Comparison of ENCODE assay signal across 2 cellular contexts in the genomic region with DNA sequence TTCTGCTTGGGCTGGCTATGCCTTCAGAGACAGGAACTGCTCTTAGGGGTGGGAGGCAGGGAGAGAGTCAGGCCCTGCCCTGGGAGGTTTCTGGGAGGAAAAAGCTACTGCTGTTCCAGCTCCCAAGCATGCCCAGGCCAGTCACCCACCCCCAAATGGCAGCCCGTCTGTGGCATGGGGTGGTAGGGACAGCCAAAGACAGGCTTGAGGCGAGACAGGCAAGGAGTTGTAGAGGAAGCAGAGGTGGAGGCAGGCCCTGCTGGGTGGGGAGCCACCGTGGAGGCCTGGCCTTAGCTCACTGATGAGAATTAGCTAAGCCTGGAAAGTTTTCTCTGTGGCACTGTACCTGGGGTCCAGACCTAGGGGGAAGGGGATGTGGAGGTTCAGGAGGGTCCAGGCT.
TF ChIP-seq lines count a peak whose summit lies in the region.

No MANE protein-coding gene starts in this region.

TF ChIP-seq in WTC11, 78 proteins besides CTCF, POLR2A, EP300 and RAD21:
- no peak for TF ChIP-seq SP1 (CRISPR knock-in tag; conservative IDR thresholded peaks at IDR 0.05)
- no peak for TF ChIP-seq RORB (CRISPR knock-in tag; IDR thresholded peaks at IDR 0.05)

TF ChIP-seq in SK-N-SH, 30 proteins besides CTCF, POLR2A, EP300 and RAD21:
- TF ChIP-seq ELF1 (IDR thresholded peaks at IDR 0.05) (no peak), SIN3A (IDR thresholded peaks at IDR 0.05; ENCODE audit: borderline replicate concordance, low read depth, low read length) (no peak), CHD2 (IDR thresholded peaks at IDR 0.05; ENCODE audit: low read length, partially characterized antibody) (no peak), NRF1 (IDR thresholded peaks at IDR 0.05; ENCODE audit: low read depth, low read length) (no peak), TEAD4 (IDR thresholded peaks at IDR 0.05; ENCODE audit: borderline replicate concordance, insufficient read depth) (no peak), IRF3 (IDR thresholded peaks at IDR 0.05; ENCODE audit: low read depth, low read length) (no peak), JUND (IDR thresholded peaks at IDR 0.05) (no peak), FOXM1 (IDR thresholded peaks at IDR 0.05; ENCODE audit: low read depth) (no peak), MXI1 (IDR thresholded peaks at IDR 0.05; ENCODE audit: low read depth, low read length) (no peak), RCOR1 (IDR thresholded peaks at IDR 0.05; ENCODE audit: low read length) (no peak), EZH2phosphoT487 (IDR thresholded peaks at IDR 0.05; ENCODE audit: borderline replicate concordance, low read depth) (no peak)
- TF ChIP-seq, protein P1, sequence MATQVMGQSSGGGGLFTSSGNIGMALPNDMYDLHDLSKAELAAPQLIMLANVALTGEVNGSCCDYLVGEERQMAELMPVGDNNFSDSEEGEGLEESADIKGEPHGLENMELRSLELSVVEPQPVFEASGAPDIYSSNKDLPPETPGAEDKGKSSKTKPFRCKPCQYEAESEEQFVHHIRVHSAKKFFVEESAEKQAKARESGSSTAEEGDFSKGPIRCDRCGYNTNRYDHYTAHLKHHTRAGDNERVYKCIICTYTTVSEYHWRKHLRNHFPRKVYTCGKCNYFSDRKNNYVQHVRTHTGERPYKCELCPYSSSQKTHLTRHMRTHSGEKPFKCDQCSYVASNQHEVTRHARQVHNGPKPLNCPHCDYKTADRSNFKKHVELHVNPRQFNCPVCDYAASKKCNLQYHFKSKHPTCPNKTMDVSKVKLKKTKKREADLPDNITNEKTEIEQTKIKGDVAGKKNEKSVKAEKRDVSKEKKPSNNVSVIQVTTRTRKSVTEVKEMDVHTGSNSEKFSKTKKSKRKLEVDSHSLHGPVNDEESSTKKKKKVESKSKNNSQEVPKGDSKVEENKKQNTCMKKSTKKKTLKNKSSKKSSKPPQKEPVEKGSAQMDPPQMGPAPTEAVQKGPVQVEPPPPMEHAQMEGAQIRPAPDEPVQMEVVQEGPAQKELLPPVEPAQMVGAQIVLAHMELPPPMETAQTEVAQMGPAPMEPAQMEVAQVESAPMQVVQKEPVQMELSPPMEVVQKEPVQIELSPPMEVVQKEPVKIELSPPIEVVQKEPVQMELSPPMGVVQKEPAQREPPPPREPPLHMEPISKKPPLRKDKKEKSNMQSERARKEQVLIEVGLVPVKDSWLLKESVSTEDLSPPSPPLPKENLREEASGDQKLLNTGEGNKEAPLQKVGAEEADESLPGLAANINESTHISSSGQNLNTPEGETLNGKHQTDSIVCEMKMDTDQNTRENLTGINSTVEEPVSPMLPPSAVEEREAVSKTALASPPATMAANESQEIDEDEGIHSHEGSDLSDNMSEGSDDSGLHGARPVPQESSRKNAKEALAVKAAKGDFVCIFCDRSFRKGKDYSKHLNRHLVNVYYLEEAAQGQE (IDR thresholded peaks at IDR 0.05; ENCODE audit: low read depth, low read length), result no peak
